Comparison of ENCODE assay signal across 14 cellular contexts in genomic region chr11:45880772-45881570, GRCh38. TPM values are rescaled to one million over a fixed set of nuclear protein-coding genes. Genes with fewer than 3 reads are reported as not detected.
DNase-seq lines count a peak whose midpoint lies in the region; ATAC-seq and TF ChIP-seq lines count a peak whose summit lies in the region.
"Had no signal": no experiment of that assay in that cellular context is flagged by ENCODE, and none has a peak within 500 bp of the region (broad histone marks: within the 10 kb centered on the region; RNA-seq: fewer than 3 reads in every experiment).

No MANE protein-coding gene starts in this region.

- no peaks in the 10 kb centered on the region for H4K20me1 ChIP-seq in HCT116 (ENCODE audit: insufficient read depth)

- H3K27ac ChIP-seq in HCT116 (ENCODE audit: low read depth, low read length): peak overlapping the region; percentile 6; the same call in 1 of the 2 replicates
- H3K27ac ChIP-seq in neuronal stem cell (replicated peaks; ENCODE audit: low read length): no peak overlapping the region
- H3K27ac ChIP-seq in ascending aorta: no peak overlapping the region
- H3K27ac ChIP-seq: thyroid gland had no signal

- TF ChIP-seq CTCF in HCT116 (IDR thresholded peaks at IDR 0.05 in 2 of 3, conservative IDR thresholded peaks at IDR 0.05 in 1 of 3; ENCODE audit: borderline replicate concordance in 1 of 3, insufficient read depth in 1 of 3, low read depth in 2 of 3, low read length in 2 of 3) (no peak), astrocyte of the spinal cord (IDR thresholded peaks at IDR 0.05; ENCODE audit: low read depth, low read length) (no peak), ascending aorta (IDR thresholded peaks at IDR 0.05) (no peak)

- no peak overlapping the region for H2AK5ac ChIP-seq in neuronal stem cell (ENCODE audit: low read depth, low read length)

- H3K4me2 ChIP-seq in HCT116 (ENCODE audit: low read length) (peak overlapping the region; percentile 33; the same call in 1 of the 2 replicates), neuronal stem cell (ENCODE audit: insufficient read depth, low read length, poor library complexity, severe bottlenecking) (no peak overlapping the region)

- no peak overlapping the region for H3K4me3 ChIP-seq in HCT116 (replicated peaks in 1 of 2; ENCODE audit: low read depth in 1 of 2, low read length in 2 of 2)
- no peak overlapping the region for H3K4me3 ChIP-seq in astrocyte of the spinal cord (ENCODE audit: low read depth, low read length)
- peak overlapping the region in 1 of 2 donors; percentile 22 for H3K4me3 ChIP-seq in neuronal stem cell (ENCODE audit: low read length in 2 of 2)
- H3K4me3 ChIP-seq in ascending aorta: no peak overlapping the region
- H3K4me3 ChIP-seq: MG63, thyroid gland had no signal

- no peak overlapping the region for H3K4ac ChIP-seq in neuronal stem cell (ENCODE audit: low read length)

- no peak overlapping the region for H3K14ac ChIP-seq in neuronal stem cell (ENCODE audit: low read length)

- no peak overlapping the region for H3K9ac ChIP-seq in HCT116 (ENCODE audit: low read length)
- no peak overlapping the region for H3K9ac ChIP-seq in neuronal stem cell (ENCODE audit: low read depth, low read length, poor library complexity)

- TF ChIP-seq RAD21 in HCT116 (IDR thresholded peaks at IDR 0.05; ENCODE audit: low read depth): no peak

- no peak overlapping the region for H4K91ac ChIP-seq in neuronal stem cell (ENCODE audit: low read depth, low read length, poor library complexity)

- no peak overlapping the region for H4K8ac ChIP-seq in neuronal stem cell (ENCODE audit: low read depth, low read length)

- no peaks in the 10 kb centered on the region for H3K9me2 ChIP-seq in HCT116 (ENCODE audit: insufficient read depth)

- no peaks in the 10 kb centered on the region for H3K27me3 ChIP-seq in HCT116 (ENCODE audit: insufficient read depth, low read length)
- peaks cover 0 to 2% (median 1%) of the 10 kb centered on the region in 3 experiments for H3K27me3 ChIP-seq in neuronal stem cell (ENCODE audit: control insufficient read depth in 3 of 3, insufficient read depth in 3 of 3, low read depth in 1 of 3, low read length in 3 of 3)
- no peaks in the 10 kb centered on the region for H3K27me3 ChIP-seq in ascending aorta
- H3K27me3 ChIP-seq: MG63, thyroid gland had no signal

- no peak overlapping the region for H2BK5ac ChIP-seq in neuronal stem cell (ENCODE audit: low read length)

- DNase-seq in HCT116 (ENCODE audit: low read depth, low spot score): no peak
- peak; percentile 74 to 96 for DNase-seq in NCI-H446 (lab: John Stamatoyannopoulos, UW)
- peak; percentile 59 for DNase-seq in astrocyte of the spinal cord (ENCODE audit: low read depth, low spot score)
- no peak for DNase-seq in neuronal stem cell (ENCODE audit: low spot score)
- DNase-seq in T-helper 9 cell: no peak
- no peak for DNase-seq in NCI-H187 (lab: John Stamatoyannopoulos, UW)
- DNase-seq in ascending aorta (ENCODE audit: low spot score in 2 of 2): no peak
- DNase-seq: activated CD4-positive, alpha-beta T cell treated with anti-CD3 and anti-CD28 coated beads, Interleukin-2, amount 10 ng/mL, durations not matched to agents 7 days and 5 days; MG63; stimulated activated CD4-positive, alpha-beta T cell treated with anti-CD3 and anti-CD28 coated beads, Interleukin-4, amount 100 ng/mL, for 24 hours; stimulated activated CD8-positive, alpha-beta memory T cell treated with anti-CD3 and anti-CD28 coated beads, Interleukin-4, amount 100 ng/mL, for 48 hours; thyroid gland had no signal

- no peaks in the 10 kb centered on the region for H3K79me2 ChIP-seq in HCT116 (ENCODE audit: insufficient read depth, low read length)

- H3K36me3 ChIP-seq in HCT116 (ENCODE audit: control insufficient read depth in 1 of 2, insufficient read depth in 2 of 2, low read length in 2 of 2) (peaks cover under 1 to 5% of the 10 kb centered on the region in 2 experiments; a peak in 2 of 4 replicates), neuronal stem cell (replicated peaks in 1 of 2; ENCODE audit: control insufficient read depth in 2 of 2, insufficient read depth in 2 of 2, low read length in 2 of 2) (peaks cover 5 to 34% of the 10 kb centered on the region in 2 donors), ascending aorta (peaks cover 42 to 63% of the 10 kb centered on the region in 2 donors)
- H3K36me3 ChIP-seq: MG63 had no signal

- in situ Hi-C loops in astrocyte of the spinal cord (cut with HindIII; ENCODE audit: low sequenced_read_pairs): no loop called here

- H3K4me1 ChIP-seq in HCT116 (ENCODE audit: control insufficient read depth in 1 of 2, insufficient read depth in 2 of 2, low read length in 2 of 2) (peaks cover 25 to 37% of the 10 kb centered on the region in 2 experiments), neuronal stem cell (ENCODE audit: control insufficient read depth in 2 of 2, insufficient read depth in 1 of 2, low read depth in 1 of 2, low read length in 2 of 2) (peaks cover 7 to 15% of the 10 kb centered on the region in 2 donors), ascending aorta (peaks cover 0 to 6% of the 10 kb centered on the region in 2 donors)

- POLR2A ChIA-PET in HCT116 (lab: Charles Lee): no interaction called here

- no peak overlapping the region for H2BK120ac ChIP-seq in neuronal stem cell (ENCODE audit: low read depth, low read length)

- H3K23ac ChIP-seq in neuronal stem cell (ENCODE audit: low read depth, low read length, poor library complexity): peak overlapping the region; percentile 7

- H2BK15ac ChIP-seq in neuronal stem cell (ENCODE audit: low read length): no peak overlapping the region

- no peaks in the 10 kb centered on the region for H3K79me1 ChIP-seq in neuronal stem cell (ENCODE audit: low read depth, low read length)

- no TSS peak for BruUV-seq in HCT116 (replicated peaks; lab: Mats Ljungman, UMichigan)

- H3K9me3 ChIP-seq in HCT116 (ENCODE audit: control insufficient read depth in 1 of 2, insufficient read depth in 1 of 2, low read depth in 1 of 2, low read length in 2 of 2) (no peaks in the 10 kb centered on the region), neuronal stem cell (replicated peaks in 1 of 2; ENCODE audit: control insufficient read depth in 2 of 2, insufficient read depth in 1 of 2, low read depth in 1 of 2, low read length in 2 of 2) (no peaks in the 10 kb centered on the region), ascending aorta (no peaks in the 10 kb centered on the region)
- H3K9me3 ChIP-seq: MG63, thyroid gland had no signal

- H2AFZ ChIP-seq in HCT116 (ENCODE audit: low read depth, low read length, poor library complexity, severe bottlenecking) (no peak overlapping the region), neuronal stem cell (ENCODE audit: low read length) (no peak overlapping the region)

- H3K18ac ChIP-seq in neuronal stem cell (ENCODE audit: low read length): no peak overlapping the region

- no peak for TF ChIP-seq POLR2A in HCT116 (IDR thresholded peaks at IDR 0.05; ENCODE audit: borderline replicate concordance, extremely low read depth, insufficient read depth, insufficient read length)

- H2BK12ac ChIP-seq in neuronal stem cell (ENCODE audit: low read length): no peak overlapping the region

- WGBS in neuronal stem cell (ENCODE audit: extremely low coverage in 2 of 2, insufficient read length in 2 of 2, insufficient replicate concordance in 1 of 2), 2 donors: no CpG with 5 or more reads among the region's 15 CpGs

- RAD21 ChIA-PET in HCT116 (lab: Charles Lee; ENCODE audit: low non-redundant PET in 1 of 2, low total read pairs in 2 of 2, uncharacterized antibody in 2 of 2, unreplicated experiment in 2 of 2): no interaction called here

- CTCF ChIA-PET in HCT116 (lab: Charles Lee): interaction anchor here (1.5 kb wide), 1 partner anchor 125 kb away, joined by 5 read pairs; no protein-coding TSS in a partner anchor

- intact Hi-C loops in HCT116 (cut with micrococcal nuclease) (no loop called here), ascending aorta (cut with DNase I) (no loop called here)

- no peak for ATAC-seq in HCT116
- ATAC-seq in GM21737 (IDR thresholded peaks at IDR 0.05; ENCODE audit: unreplicated experiment): no peak
- ATAC-seq: activated naive CD4-positive, alpha-beta T cell treated with anti-CD3 and anti-CD28 coated beads, Interleukin-2, amount 50 U/mL, for 72 hours had no signal

TF ChIP-seq in HCT116, 20 proteins besides CTCF, POLR2A, EP300 and RAD21 (continues in another document):
- TF ChIP-seq SRF (IDR thresholded peaks at IDR 0.05; ENCODE audit: low read depth) (no peak), ZBTB33 (IDR thresholded peaks at IDR 0.05; ENCODE audit: extremely low read depth, insufficient replicate concordance, low read length) (no peak), EZH2phosphoT487 (IDR thresholded peaks at IDR 0.05; ENCODE audit: borderline replicate concordance) (no peak)

RNA-seq across cellular contexts. Expression of gene MAPK8IP1, which starts 4.5 kb away (rescaled TPM):
- total RNA-seq in HCT116 (2021; ENCODE audit: unreplicated experiment) (10.1 TPM), ascending aorta (6.0 TPM)
- 6.8 and 8.2 TPM in 2 replicates for polyA plus RNA-seq in HCT116 (2012)
- polyA plus RNA-seq in neuronal stem cell (2013, experiment 1 of 2): 13.4 TPM
- 11.6 TPM for polyA plus RNA-seq in neuronal stem cell (2013, experiment 2 of 2)

RNA-seq across cellular contexts. Expression of gene FREY1, which starts 26.1 kb away (rescaled TPM):
- total RNA-seq in HCT116 (2021; ENCODE audit: unreplicated experiment) (0.96 TPM), ascending aorta (not detected)
- 0.07 and 0.17 TPM in 2 replicates for polyA plus RNA-seq in HCT116 (2012)
- 0.95 TPM for polyA plus RNA-seq in neuronal stem cell (2013, experiment 1 of 2)
- 0.93 TPM for polyA plus RNA-seq in neuronal stem cell (2013, experiment 2 of 2)

RNA-seq across cellular contexts. Expression of gene CRY2, which starts 33.7 kb away (rescaled TPM):
- total RNA-seq in HCT116 (2021; ENCODE audit: unreplicated experiment) (18.0 TPM), ascending aorta (29.6 TPM)
- 10.8 and 11.8 TPM in 2 replicates for polyA plus RNA-seq in HCT116 (2012)
- polyA plus RNA-seq in neuronal stem cell (2013, experiment 1 of 2): 7.4 TPM
- 7.4 TPM for polyA plus RNA-seq in neuronal stem cell (2013, experiment 2 of 2)

RNA-seq across cellular contexts. Expression of gene PEX16, which starts 36.7 kb away (rescaled TPM):
- total RNA-seq in HCT116 (2021; ENCODE audit: unreplicated experiment) (33.2 TPM), ascending aorta (77.9 TPM)
- polyA plus RNA-seq in HCT116 (2012): 30.0 and 37.6 TPM in 2 replicates
- polyA plus RNA-seq in neuronal stem cell (2013, experiment 1 of 2): 23.1 TPM
- polyA plus RNA-seq in neuronal stem cell (2013, experiment 2 of 2): 19.6 TPM

RNA-seq across cellular contexts. Expression of gene LARGE2, which starts 41.5 kb away (rescaled TPM):
- total RNA-seq in HCT116 (2021; ENCODE audit: unreplicated experiment) (67.6 TPM), ascending aorta (not detected)
- 60.8 and 61.4 TPM in 2 replicates for polyA plus RNA-seq in HCT116 (2012)
- polyA plus RNA-seq in neuronal stem cell (2013, experiment 1 of 2): 16.5 TPM
- 15.7 TPM for polyA plus RNA-seq in neuronal stem cell (2013, experiment 2 of 2)

Comparison
In these comparisons a context has a peak if more than half of its experiments do, and no peak if none do; other contexts are left out.
1. DNase-seq: peak in NCI-H446 (2 of 2) and astrocyte of the spinal cord (single experiment); none in HCT116 (single experiment), neuronal stem cell (single experiment), T-helper 9 cell (single experiment), NCI-H187 (0 of 2) and ascending aorta (0 of 2).